9 cellular contexts compared by ENCODE assay signal in genomic region chr7:46291064-46291463, GRCh38.
DNase-seq lines count a peak whose midpoint lies in the region; ATAC-seq and TF ChIP-seq lines count a peak whose summit lies in the region.
"Had no signal": no experiment of that assay in that cellular context is flagged by ENCODE, and none has a peak within 500 bp of the region (broad histone marks: within the 10 kb centered on the region; RNA-seq: fewer than 3 reads in every experiment).

No MANE protein-coding gene starts in this region.

- no peak overlapping the region for H3K4me3 Mint-ChIP-seq in mesothelial cell of epicardium
- H3K4me3 Mint-ChIP-seq: T-helper 1 cell treated with Interleukin-12 subunit alpha and Interleukin-12 subunit beta and Interleukin-4 antibody, amounts not matched to agents 30 μg/mL and 1 μg/mL, for 36 hours had no signal

- H3K9me2 ChIP-seq in PC-9 (ENCODE audit: insufficient read depth) = no peaks in the 10 kb centered on the region

- H3K79me2 ChIP-seq in PC-9 (ENCODE audit: low read depth) = no peaks in the 10 kb centered on the region

- no peaks in the 10 kb centered on the region; the same call in 1 of the 2 replicates for H3K9me3 ChIP-seq in PC-9 (ENCODE audit: insufficient read depth, low read depth)
- no peaks in the 10 kb centered on the region for H3K9me3 ChIP-seq in sigmoid colon

- no peaks in the 10 kb centered on the region for H3K27me3 Mint-ChIP-seq in mesothelial cell of epicardium (ENCODE audit: low read depth)

- DNase-seq in GM12865 (ENCODE audit: low read depth) = peak; percentile 85
- peak; percentile 72 to 83 for DNase-seq in PC-9
- peak in 1 of 2 experiments; percentile 53 for DNase-seq in mesothelial cell of epicardium (ENCODE audit: low spot score in 2 of 2, unreplicated experiment in 2 of 2)
- no peak for DNase-seq in sigmoid colon
- no peak for DNase-seq in DMS53 treated with DMSO at 0.1 percent for 48 hours (lab: John Stamatoyannopoulos, UW; ENCODE audit: unreplicated experiment)
- DNase-seq in NCI-H2081 (lab: John Stamatoyannopoulos, UW) = no peak
- DNase-seq in dermis blood vessel endothelial cell = no peak

- H3K27me3 ChIP-seq in PC-9 (ENCODE audit: insufficient read depth, low read depth) (no peaks in the 10 kb centered on the region), sigmoid colon (no peaks in the 10 kb centered on the region)

- peaks cover 2% of the 10 kb centered on the region for H3K36me3 Mint-ChIP-seq in mesothelial cell of epicardium

- peak overlapping the region; percentile 21; the same call in 1 of the 2 replicates for H3K4me3 ChIP-seq in GM12865 (ENCODE audit: low read depth, low read length)
- no peak overlapping the region for H3K4me3 ChIP-seq in PC-9
- no peak overlapping the region for H3K4me3 ChIP-seq in sigmoid colon

- H3K4me1 ChIP-seq in PC-9 (replicated peaks; ENCODE audit: insufficient read depth) (peaks cover 30% of the 10 kb centered on the region), sigmoid colon (no peaks in the 10 kb centered on the region)

- peak overlapping the region; percentile 44 for H2AFZ ChIP-seq in PC-9

- no peak for TF ChIP-seq CTCF in GM12865 (IDR thresholded peaks at IDR 0.05; ENCODE audit: insufficient read depth, low read depth, low read length, missing control alignments)
- TF ChIP-seq CTCF in PC-9 (conservative IDR thresholded peaks at IDR 0.05) = no peak
- TF ChIP-seq CTCF in mesothelial cell of epicardium (IDR thresholded peaks at IDR 0.05; ENCODE audit: unreplicated experiment) = no peak
- TF ChIP-seq CTCF in sigmoid colon (IDR thresholded peaks at IDR 0.05) = no peak

- POLR2A ChIA-PET in PC-9 (lab: Charles Lee; ENCODE audit: unreplicated experiment) = interaction anchor here (0.5 to 0.7 kb wide), 4 partner anchors 10 to 369 kb away, joined by 3 to 10 read pairs (median 6); no protein-coding TSS in a partner anchor

- WGBS in sigmoid colon, 2 donors = 57 to 63% methylated on average over 5 of the region's 5 CpGs

- H3K27ac ChIP-seq in PC-9 (peak overlapping the region; percentile 77), sigmoid colon (no peak overlapping the region)

- peak; percentile 68 for ATAC-seq in HG02642 (IDR thresholded peaks at IDR 0.05; ENCODE audit: poor library complexity, unreplicated experiment)

- BruUV-seq in PC-9 (replicated peaks; lab: Mats Ljungman, UMichigan) = TSS peak; percentile 79

- no peaks in the 10 kb centered on the region for H3K36me3 ChIP-seq in PC-9 (ENCODE audit: low read depth)
- no peaks in the 10 kb centered on the region for H3K36me3 ChIP-seq in sigmoid colon

- TF ChIP-seq EP300 in sigmoid colon (IDR thresholded peaks at IDR 0.05) = no peak

- H3K4me1 Mint-ChIP-seq in mesothelial cell of epicardium = peaks cover 51% of the 10 kb centered on the region

- intact Hi-C loops in PC-9 (cut with micrococcal nuclease; ENCODE audit: unreplicated experiment) = loop anchor here (1.0 to 2.0 kb wide), 7 partner anchors 38 to 368 kb away; no protein-coding TSS in a partner anchor
- intact Hi-C loops in sigmoid colon (cut with DNase I) = no loop called here

- peak overlapping the region; percentile 46 for H3K4me2 ChIP-seq in PC-9

- CTCF ChIA-PET in PC-9 (lab: Charles Lee) = no interaction called here

- H3K9me3 Mint-ChIP-seq in mesothelial cell of epicardium = peaks cover 8% of the 10 kb centered on the region
- H3K9me3 Mint-ChIP-seq: T-helper 1 cell treated with Interleukin-12 subunit alpha and Interleukin-12 subunit beta and Interleukin-4 antibody, amounts not matched to agents 30 μg/mL and 1 μg/mL, for 36 hours had no signal

- H3F3A ChIP-seq in PC-9 (ENCODE audit: insufficient read depth, low read depth) = peaks cover 15% of the 10 kb centered on the region; the same call in 1 of the 2 replicates

- no peak for TF ChIP-seq POLR2A in sigmoid colon (IDR thresholded peaks at IDR 0.05)

- peak overlapping the region; percentile 95 for H3K27ac Mint-ChIP-seq in mesothelial cell of epicardium
- H3K27ac Mint-ChIP-seq: T-helper 1 cell treated with Interleukin-12 subunit alpha and Interleukin-12 subunit beta and Interleukin-4 antibody, amounts not matched to agents 30 μg/mL and 1 μg/mL, for 36 hours had no signal

- H4K20me1 ChIP-seq in PC-9 (ENCODE audit: insufficient read depth) = no peaks in the 10 kb centered on the region

Comparison
In these comparisons a context has a peak if more than half of its experiments do, and no peak if none do; other contexts are left out.
1. DNase-seq: peak in GM12865 (single experiment) and PC-9 (2 of 2); none in sigmoid colon (single experiment), DMS53 treated with DMSO at 0.1 percent for 48 hours (single experiment), NCI-H2081 (0 of 2) and dermis blood vessel endothelial cell (single experiment).